ENCODE assay signal across 15 cellular contexts in the genomic region with DNA sequence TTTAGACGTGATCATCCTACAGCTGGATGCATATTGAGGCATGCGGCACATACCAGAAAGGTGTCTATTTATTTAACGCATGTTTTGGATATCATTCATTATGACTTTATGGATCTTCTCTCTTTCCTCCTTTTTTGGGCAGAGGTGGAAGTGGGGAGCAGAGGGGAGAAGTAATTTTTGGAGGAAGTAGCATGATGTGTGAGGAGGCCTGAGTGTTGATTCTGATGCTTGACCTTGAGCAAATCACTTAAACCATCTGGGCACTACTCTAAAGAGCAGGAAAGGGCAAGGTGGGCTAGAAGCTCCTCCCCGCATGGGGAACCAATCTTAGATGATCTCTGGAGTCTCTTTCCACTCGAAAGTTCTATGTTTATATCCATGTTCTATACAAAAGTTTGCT.
A peak's percentile ranks its signal among the peaks of the same experiment; 100 is the strongest.
DNase-seq lines count a peak whose midpoint lies in the region; TF ChIP-seq lines count a peak whose summit lies in the region.
"Had no signal": no experiment of that assay in that cellular context is flagged by ENCODE, and none has a peak within 500 bp of the region (broad histone marks: within the 10 kb centered on the region; RNA-seq: fewer than 3 reads in every experiment).

No MANE protein-coding gene starts in this region.

- 77% methylated on average over 5 of the region's 5 CpGs for WGBS in hepatocyte (ENCODE audit: low lambda C conversion rate, missing lambda C conversion rate)
- WGBS in thyroid gland, 2 donors = 78 to 82% methylated on average over 5 of the region's 5 CpGs

- H3K4me3 ChIP-seq in SU-DHL-6 (ENCODE audit: insufficient read depth, low read length, poor library complexity, severe bottlenecking) (no peak overlapping the region), hepatocyte (peak overlapping the region; percentile 46), skeletal muscle cell (ENCODE audit: low read depth, low read length) (peak overlapping the region; percentile 60), thyroid gland (replicated peaks in 1 of 3) (no peak overlapping the region), WERI-Rb-1 (ENCODE audit: low read depth, low read length) (no peak overlapping the region)

- H3K36me3 ChIP-seq in ES-I3 (ENCODE audit: insufficient read depth, low read length) (no peaks in the 10 kb centered on the region), SU-DHL-6 (ENCODE audit: low read length) (no peaks in the 10 kb centered on the region), hepatocyte (replicated peaks; ENCODE audit: insufficient read depth, low read depth) (no peaks in the 10 kb centered on the region), thyroid gland (no peaks in the 10 kb centered on the region), WERI-Rb-1 (no peaks in the 10 kb centered on the region)
- H3K36me3 ChIP-seq: pancreas had no signal

- H4K20me1 ChIP-seq in SU-DHL-6 (ENCODE audit: low read depth, low read length) (no peaks in the 10 kb centered on the region), hepatocyte (ENCODE audit: insufficient read depth, poor library complexity, severe bottlenecking) (no peaks in the 10 kb centered on the region)

- H2AFZ ChIP-seq in SU-DHL-6 (ENCODE audit: low read depth, low read length, severe bottlenecking) (no peak overlapping the region), hepatocyte (no peak overlapping the region)

- peaks cover 32% of the 10 kb centered on the region for H3K4me1 ChIP-seq in ES-I3 (ENCODE audit: insufficient read depth, low read length)
- peaks cover 8% of the 10 kb centered on the region for H3K4me1 ChIP-seq in hepatocyte (ENCODE audit: insufficient read depth)
- H3K4me1 ChIP-seq in thyroid gland = peaks cover 9 to 36% of the 10 kb centered on the region in 2 donors

- H3K4me2 ChIP-seq in SU-DHL-6 (ENCODE audit: low read depth, low read length, poor library complexity, severe bottlenecking) (peak overlapping the region; percentile 42), hepatocyte (peak overlapping the region; percentile 78)

- intact Hi-C loops in thyroid gland (cut with DNase I) = no loop called here

- peak overlapping the region; percentile 82 for H3K9ac ChIP-seq in ES-I3 (ENCODE audit: low read depth, low read length)
- no peak overlapping the region for H3K9ac ChIP-seq in SU-DHL-6 (ENCODE audit: low read length)

- no peaks in the 10 kb centered on the region for H3K27me3 ChIP-seq in SU-DHL-6 (ENCODE audit: low read length)
- H3K27me3 ChIP-seq in hepatocyte = no peaks in the 10 kb centered on the region
- H3K27me3 ChIP-seq in thyroid gland = no peaks in the 10 kb centered on the region
- peaks cover 63% of the 10 kb centered on the region for H3K27me3 ChIP-seq in WERI-Rb-1 (ENCODE audit: insufficient read depth, low read depth, severe bottlenecking)
- H3K27me3 ChIP-seq: pancreas had no signal

- TF ChIP-seq CTCF in SU-DHL-6 (IDR thresholded peaks at IDR 0.05; ENCODE audit: insufficient read depth, low read length, poor library complexity, severe bottlenecking) (no peak), hepatocyte (IDR thresholded peaks at IDR 0.05; ENCODE audit: poor library complexity) (no peak), thyroid gland (IDR thresholded peaks at IDR 0.05) (no peak), WERI-Rb-1 (IDR thresholded peaks at IDR 0.05; ENCODE audit: low read depth, low read length) (no peak)

- no peak for TF ChIP-seq POLR2A in thyroid gland (IDR thresholded peaks at IDR 0.05)

- no peak overlapping the region for H3K27ac ChIP-seq in SU-DHL-6 (ENCODE audit: low read depth, low read length)
- H3K27ac ChIP-seq in hepatocyte = no peak overlapping the region
- no peak overlapping the region for H3K27ac ChIP-seq in thyroid gland
- no peak overlapping the region for H3K27ac ChIP-seq in WERI-Rb-1
- H3K27ac ChIP-seq: C4-2B had no signal

- no peak for DNase-seq in hepatocyte (ENCODE audit: low spot score)
- no peak for DNase-seq in skeletal muscle cell (ENCODE audit: low read depth)
- no peak for DNase-seq in thyroid gland
- no peak for DNase-seq in HK-2 (ENCODE audit: unreplicated experiment)
- no peak for DNase-seq in GOT3 (lab: John Stamatoyannopoulos, UW)
- no peak for DNase-seq in WERI-Rb-1
- DNase-seq: cortex of kidney; NCI-H1417 treated with DMSO at 0.1 percent for 48 hours; pancreas; SHP77; stimulated activated CD4-positive, alpha-beta T cell treated with anti-CD3 and anti-CD28 coated beads, Interleukin-4, amount 100 ng/mL, for 4 hours; stimulated activated naive CD4-positive, alpha-beta T cell had no signal

- H3F3A ChIP-seq in SU-DHL-6 (ENCODE audit: insufficient read depth) = peaks cover 21% of the 10 kb centered on the region

- H3K79me2 ChIP-seq in SU-DHL-6 (ENCODE audit: insufficient read depth, low read length) (peaks cover 14% of the 10 kb centered on the region), hepatocyte (peaks cover 20% of the 10 kb centered on the region)

- no peaks in the 10 kb centered on the region for H3K9me2 ChIP-seq in SU-DHL-6 (replicated peaks; ENCODE audit: insufficient read depth, low read length)
- no peaks in the 10 kb centered on the region for H3K9me2 ChIP-seq in hepatocyte (replicated peaks; ENCODE audit: insufficient read depth)

- H3K9me3 ChIP-seq in ES-I3 (ENCODE audit: control insufficient read depth, insufficient read depth, low read length) = no peaks in the 10 kb centered on the region
- H3K9me3 ChIP-seq in SU-DHL-6 (ENCODE audit: insufficient read depth, low read length) = no peaks in the 10 kb centered on the region
- no peaks in the 10 kb centered on the region for H3K9me3 ChIP-seq in hepatocyte (ENCODE audit: low read depth)
- no peaks in the 10 kb centered on the region for H3K9me3 ChIP-seq in thyroid gland
- H3K9me3 ChIP-seq in WERI-Rb-1 (ENCODE audit: severe bottlenecking) = no peaks in the 10 kb centered on the region
- H3K9me3 ChIP-seq: pancreas had no signal

Comparison
In these comparisons a context has a peak if more than half of its experiments do, and no peak if none do; other contexts are left out.
1. H3K4me3 ChIP-seq: peak in hepatocyte (single experiment) and skeletal muscle cell (single experiment); none in SU-DHL-6 (single experiment), thyroid gland (0 of 3) and WERI-Rb-1 (single experiment).